ENCODE assay signal across 25 cellular contexts in the genomic region with DNA sequence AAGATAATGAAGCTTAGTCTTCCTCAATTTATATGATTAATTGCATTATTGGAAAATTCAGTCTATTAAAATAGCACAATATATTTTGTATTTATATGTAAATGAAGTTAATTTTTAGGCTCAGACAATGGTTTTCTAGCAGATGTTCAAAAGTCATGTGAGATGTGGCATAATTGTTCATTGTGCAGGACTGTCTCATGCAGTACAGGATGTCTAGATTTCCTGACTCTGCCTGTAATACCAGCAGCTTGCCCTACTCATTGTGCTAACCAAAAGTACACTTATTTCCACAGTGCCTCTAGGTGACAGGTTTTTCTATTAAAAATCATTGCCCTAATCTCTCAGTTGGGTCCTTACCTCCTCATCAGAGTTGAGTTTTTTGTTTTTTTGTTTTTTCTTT.
"Had no signal": no experiment of that assay in that cellular context is flagged by ENCODE, and none has a peak within 500 bp of the region (broad histone marks: within the 10 kb centered on the region; RNA-seq: fewer than 3 reads in every experiment).

No MANE protein-coding gene starts in this region.

- H3K27ac ChIP-seq: foreskin keratinocyte, right lobe of liver, thoracic aorta, WERI-Rb-1 had no signal

- H3K27me3 ChIP-seq: foreskin keratinocyte, right lobe of liver had no signal

- H3K4me3 ChIP-seq: right lobe of liver, thoracic aorta had no signal

- H3K9me3 ChIP-seq: right lobe of liver, thoracic aorta had no signal

- DNase-seq: activated CD4-positive, alpha-beta memory T cell treated with anti-CD3 and anti-CD28 coated beads, Interleukin-2, amount 10 ng/mL, durations not matched to agents 7 days and 5 days; activated CD4-positive, alpha-beta T cell treated with anti-CD3 and anti-CD28 coated beads, Interleukin-2, amount 10 ng/mL, durations not matched to agents 7 days and 5 days; activated CD8-positive, alpha-beta memory T cell treated with anti-CD3 and anti-CD28 coated beads, Interleukin-2, amount 50 U/mL, for 48 hours; activated gamma-delta T cell treated with Interleukin-2 at 50 U/mL for 16 hours; activated naive CD4-positive, alpha-beta T cell treated with anti-CD3 and anti-CD28 coated beads, Interleukin-2, amount 50 U/mL, for 16 hours; activated naive CD8-positive, alpha-beta T cell treated with anti-CD3 and anti-CD28 coated beads, Interleukin-2, amount 50 U/mL, for 24 hours; activated T-cell treated with anti-CD3 and anti-CD28 coated beads, Interleukin-2, amount 50 U/mL, for 24 hours; amygdala; effector memory CD8-positive, alpha-beta T cell; foreskin keratinocyte; glutamatergic neuron; left cardiac atrium; left ventricle myocardium superior; mammary epithelial cell; naive thymus-derived CD8-positive, alpha-beta T cell; posterior cingulate gyrus; right lobe of liver; stimulated activated CD4-positive, alpha-beta T cell treated with anti-CD3 and anti-CD28 coated beads, Interleukin-2, amount 100 ng/mL, for 48 hours; stimulated activated naive CD8-positive, alpha-beta T cell treated with anti-CD3 and anti-CD28 coated beads, Interleukin-15, Interleukin-2, amounts not matched to agents 100 U/mL and 50 U/mL, for 24 hours; SW 1271; T-helper 9 cell; WERI-Rb-1 had no signal

- ATAC-seq: activated CD4-positive, CD25-positive, alpha-beta regulatory T cell treated with anti-CD3 and anti-CD28 coated beads, Interleukin-2, amount 50 U/mL, for 24 hours; activated naive CD8-positive, alpha-beta T cell treated with anti-CD3 and anti-CD28 coated beads, Interleukin-2, amount 50 U/mL, for 24 hours; effector memory CD8-positive, alpha-beta T cell; esophagus mucosa; foreskin keratinocyte; left cardiac atrium; left ventricle myocardium superior; naive thymus-derived CD8-positive, alpha-beta T cell; right lobe of liver; stimulated activated naive CD8-positive, alpha-beta T cell treated with anti-CD3 and anti-CD28 coated beads, Interleukin-15, Interleukin-2, amounts not matched to agents 100 U/mL and 50 U/mL, for 24 hours had no signal

- H3K4me1 ChIP-seq: foreskin keratinocyte, right lobe of liver had no signal
